ENCODE assay signal across 13 cellular contexts in the genomic region with DNA sequence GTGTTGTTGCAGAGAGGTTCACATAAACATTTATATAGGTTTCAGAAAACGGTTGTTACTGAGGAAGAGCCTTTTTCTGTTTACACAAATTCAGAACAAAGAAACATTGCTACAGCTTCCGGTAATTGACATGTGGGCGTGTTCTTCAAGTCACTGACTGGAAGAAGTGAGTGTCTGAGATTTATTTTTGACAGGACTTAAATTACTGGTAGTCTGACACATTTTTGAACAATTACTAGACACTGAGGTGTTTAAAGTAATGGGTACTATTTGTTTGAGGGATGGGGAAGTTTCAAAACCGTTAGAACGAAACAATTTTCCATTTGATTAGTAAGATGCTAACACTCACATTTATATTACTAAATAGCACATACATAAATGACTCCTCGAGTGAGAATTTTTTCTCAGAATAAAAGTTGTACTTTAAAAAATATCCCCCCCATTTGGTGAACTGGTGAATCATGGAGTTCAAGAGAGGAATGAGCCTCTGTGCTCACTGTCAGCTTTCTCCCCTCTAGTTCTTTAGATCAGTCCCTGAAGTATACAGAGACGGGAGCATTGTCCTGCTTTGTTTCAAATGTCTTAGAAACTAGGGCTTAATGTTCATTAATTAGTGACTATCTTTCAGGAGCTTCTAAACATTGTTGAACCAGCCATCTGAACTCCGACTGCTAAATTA.
DNase-seq lines count a peak whose midpoint lies in the region; ATAC-seq, FAIRE-seq and TF ChIP-seq lines count a peak whose summit lies in the region.
"Had no signal": no experiment of that assay in that cellular context is flagged by ENCODE, and none has a peak within 500 bp of the region (broad histone marks: within the 10 kb centered on the region; RNA-seq: fewer than 3 reads in every experiment).

No MANE protein-coding gene starts in this region.

- H3K36me3 Mint-ChIP-seq in CD4-positive, alpha-beta T cell (ENCODE audit: low read depth): peaks cover 8% of the 10 kb centered on the region
- H3K36me3 Mint-ChIP-seq in astrocyte (ENCODE audit: low read depth, unreplicated experiment) (no peaks in the 10 kb centered on the region), nephron (ENCODE audit: low read depth) (peaks cover 19% of the 10 kb centered on the region)
- H3K36me3 Mint-ChIP-seq: natural killer cell had no signal

- H3K27me3 ChIP-seq in CD4-positive, alpha-beta T cell (ENCODE audit: control insufficient read depth, insufficient read depth, low read length): peaks cover 4% of the 10 kb centered on the region
- no peaks in the 10 kb centered on the region for H3K27me3 ChIP-seq in astrocyte (ENCODE audit: insufficient read depth, low read length)
- H3K27me3 ChIP-seq: tibial nerve had no signal

- H3K27ac Mint-ChIP-seq in CD4-positive, alpha-beta T cell: peak overlapping the region; percentile 78
- H3K27ac Mint-ChIP-seq in astrocyte (ENCODE audit: unreplicated experiment): no peak overlapping the region
- H3K27ac Mint-ChIP-seq in nephron: peak overlapping the region; percentile 45 to 82 (median 82)
- H3K27ac Mint-ChIP-seq: natural killer cell had no signal

- ATAC-seq in CD4-positive, alpha-beta T cell (ENCODE audit: poor library complexity): peak; percentile 78
- no peak for ATAC-seq in HG03460 (IDR thresholded peaks at IDR 0.05; ENCODE audit: unreplicated experiment)
- ATAC-seq: natural killer cell had no signal

- no peaks in the 10 kb centered on the region for H3K36me3 ChIP-seq in astrocyte (ENCODE audit: insufficient read depth, low read length)
- H3K36me3 ChIP-seq: tibial nerve had no signal

- DNase-seq in CD4-positive, alpha-beta T cell: peak in 1 of 10 experiments; percentile 29
- DNase-seq in M059J (ENCODE audit: low read depth) (peak; percentile 79), astrocyte (ENCODE audit: low read depth) (peak; percentile 60), AML-193 (lab: John Stamatoyannopoulos, UW) (no peak), GM20000 (ENCODE audit: low spot score) (no peak), foreskin fibroblast (no peak)
- DNase-seq: activated gamma-delta T cell treated with Interleukin-2 at 50 U/mL for 16 hours, natural killer cell, NCI-H345 had no signal

- H3K4me3 ChIP-seq in astrocyte (ENCODE audit: insufficient read depth, low read depth, low read length) (no peak overlapping the region), foreskin fibroblast (ENCODE audit: low read depth in 1 of 2, low read length in 2 of 2) (no peak overlapping the region)
- H3K4me3 ChIP-seq: tibial nerve had no signal

- H3K4me1 Mint-ChIP-seq in CD4-positive, alpha-beta T cell (ENCODE audit: low read depth): peaks cover 27% of the 10 kb centered on the region
- H3K4me1 Mint-ChIP-seq in astrocyte (ENCODE audit: low read depth, unreplicated experiment) (peaks cover 5% of the 10 kb centered on the region), nephron (peaks cover 40% of the 10 kb centered on the region)
- H3K4me1 Mint-ChIP-seq: natural killer cell had no signal

- CTCF ChIA-PET in CD4-positive, alpha-beta T cell (lab: Charles Lee): interaction anchor here (0.7 to 1.4 kb wide), 2 partner anchors 8 to 20 kb away, joined by 3 to 5 read pairs; no protein-coding TSS in a partner anchor

- H2AFZ ChIP-seq in astrocyte (ENCODE audit: low read depth, low read length): no peak overlapping the region

- no peak for FAIRE-seq in astrocyte (lab: Jason Lieb, UNC)

- H4K20me1 ChIP-seq in astrocyte (ENCODE audit: insufficient read depth, low read length): no peaks in the 10 kb centered on the region

- no peak overlapping the region for H3K27ac ChIP-seq in CD4-positive, alpha-beta T cell (ENCODE audit: low read depth, low read length)
- no peak overlapping the region for H3K27ac ChIP-seq in astrocyte (ENCODE audit: low read depth, low read length)
- H3K27ac ChIP-seq: KMS-11, tibial nerve had no signal

- no peak overlapping the region for H3K4me2 ChIP-seq in astrocyte (ENCODE audit: low read length)
- H3K4me2 ChIP-seq: KMS-11 had no signal

- no peak for TF ChIP-seq CTCF in CD4-positive, alpha-beta T cell (IDR thresholded peaks at IDR 0.05)
- TF ChIP-seq CTCF in astrocyte (IDR thresholded peaks at IDR 0.05; ENCODE audit: insufficient read depth, low read depth, low read length): no peak
- no peak for TF ChIP-seq CTCF in nephron (IDR thresholded peaks at IDR 0.05; ENCODE audit: unreplicated experiment in 3 of 3)
- no peak for TF ChIP-seq CTCF in GM20000 (IDR thresholded peaks at IDR 0.05; ENCODE audit: extremely low read depth, missing control alignments)
- TF ChIP-seq CTCF in foreskin fibroblast (IDR thresholded peaks at IDR 0.05; ENCODE audit: low read depth, low read length): no peak

- H3K79me2 ChIP-seq in astrocyte (ENCODE audit: insufficient read depth, low read length): no peaks in the 10 kb centered on the region

- H3K27me3 Mint-ChIP-seq in CD4-positive, alpha-beta T cell: no peaks in the 10 kb centered on the region
- no peaks in the 10 kb centered on the region for H3K27me3 Mint-ChIP-seq in astrocyte (ENCODE audit: low read depth, unreplicated experiment)
- H3K27me3 Mint-ChIP-seq in nephron (ENCODE audit: low read depth): no peaks in the 10 kb centered on the region

- no peaks in the 10 kb centered on the region for H3K9me3 Mint-ChIP-seq in CD4-positive, alpha-beta T cell
- H3K9me3 Mint-ChIP-seq in astrocyte (ENCODE audit: unreplicated experiment): peaks cover 5% of the 10 kb centered on the region
- peaks cover 8% of the 10 kb centered on the region for H3K9me3 Mint-ChIP-seq in nephron

- H3K9me3 ChIP-seq in CD4-positive, alpha-beta T cell (ENCODE audit: control insufficient read depth, low read length): no peaks in the 10 kb centered on the region
- no peaks in the 10 kb centered on the region for H3K9me3 ChIP-seq in astrocyte (ENCODE audit: insufficient read depth, low read depth, low read length)

- POLR2A ChIA-PET in CD4-positive, alpha-beta T cell (lab: Charles Lee): interaction anchor here (0.7 to 2.2 kb wide), 5 partner anchors 8 to 69 kb away, joined by 3 to 9 read pairs (median 3); no protein-coding TSS in a partner anchor

- peaks cover 6% of the 10 kb centered on the region for H3K4me1 ChIP-seq in astrocyte (ENCODE audit: insufficient read depth, low read length)
- H3K4me1 ChIP-seq: tibial nerve had no signal

- peak overlapping the region; percentile 66 for H3K4me3 Mint-ChIP-seq in CD4-positive, alpha-beta T cell
- no peak overlapping the region for H3K4me3 Mint-ChIP-seq in astrocyte (ENCODE audit: unreplicated experiment)
- peak overlapping the region in 2 of 3 experiments; percentile 3 to 41 for H3K4me3 Mint-ChIP-seq in nephron
- H3K4me3 Mint-ChIP-seq: natural killer cell had no signal

- no peak overlapping the region for H3K9ac ChIP-seq in astrocyte (ENCODE audit: low read length)
- H3K9ac ChIP-seq: KMS-11 had no signal

- intact Hi-C loops in CD4-positive, alpha-beta T cell (cut with DNase I, micrococcal nuclease): no loop called here

Comparison
In these comparisons a context has a peak if more than half of its experiments do, and no peak if none do; other contexts are left out.
1. DNase-seq: peak in M059J (single experiment) and astrocyte (single experiment); none in AML-193 (0 of 2), GM20000 (single experiment) and foreskin fibroblast (0 of 2).